18 cellular contexts compared by ENCODE assay signal in the genomic region with DNA sequence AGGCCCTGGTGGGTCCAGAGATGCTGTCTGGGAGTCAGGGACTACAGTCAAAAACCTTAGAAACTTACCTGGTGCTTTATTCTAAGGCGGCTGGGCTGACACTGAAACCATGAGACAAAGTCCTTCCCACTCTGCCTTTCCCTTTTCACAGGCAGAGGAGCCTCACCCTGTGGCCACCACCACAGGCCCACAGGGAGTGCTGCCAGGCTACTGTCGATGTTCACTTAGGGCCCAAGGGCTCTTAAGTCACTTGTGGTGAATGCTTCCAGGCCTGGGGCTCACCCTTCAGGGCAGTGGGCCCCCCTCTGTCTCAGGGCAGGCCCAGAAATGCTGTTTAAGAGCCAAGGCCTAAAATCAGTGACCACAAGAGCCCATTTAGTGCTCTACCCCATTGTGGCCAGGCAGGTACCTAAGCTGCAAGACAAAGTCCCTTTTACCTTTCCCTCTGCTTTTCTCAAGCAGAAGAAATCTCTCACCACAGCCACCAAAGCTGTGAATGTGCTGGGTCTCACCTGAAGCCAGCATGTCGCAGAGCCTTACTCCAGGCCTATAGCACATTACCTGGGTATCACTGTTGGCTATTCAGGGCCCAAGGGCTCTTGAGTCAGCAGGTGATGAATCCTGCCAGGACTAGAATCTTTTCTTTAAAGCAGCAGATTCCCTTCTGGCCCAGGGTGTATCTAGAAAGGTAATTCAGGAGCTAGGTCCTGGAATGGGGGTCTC. TPM values are rescaled to one million over a fixed set of nuclear protein-coding genes. Genes with fewer than 3 reads are reported as not detected.
DNase-seq lines count a peak whose midpoint lies in the region; ATAC-seq, FAIRE-seq and TF ChIP-seq lines count a peak whose summit lies in the region.
"Had no signal": no experiment of that assay in that cellular context is flagged by ENCODE, and none has a peak within 500 bp of the region (broad histone marks: within the 10 kb centered on the region; RNA-seq: fewer than 3 reads in every experiment).

No MANE protein-coding gene starts in this region.

- peak; percentile 38 to 78 for DNase-seq in NCI-H187 (lab: John Stamatoyannopoulos, UW)
- DNase-seq in NCI-H187 treated with DMSO at 0.1 percent for 48 hours (lab: John Stamatoyannopoulos, UW) = no peak
- peak; percentile 67 for DNase-seq in NCI-H510A treated with DMSO at 0.1 percent for 48 hours (lab: John Stamatoyannopoulos, UW)
- DNase-seq in myocyte (ENCODE audit: low read depth) = peak; percentile 10
- no peak for DNase-seq in D721Med (ENCODE audit: insufficient read length, low spot score)
- no peak for DNase-seq in activated naive CD4-positive, alpha-beta T cell (lab: John Stamatoyannopoulos, UW)
- DNase-seq: DMS 273 treated with DMSO at 0.1 percent for 48 hours, GM23248, NCI-H146, NCI-H2171, NCI-H526 had no signal

- no peak for ATAC-seq in GM21529 (IDR thresholded peaks at IDR 0.05; ENCODE audit: unreplicated experiment)

- H3K36me3 ChIP-seq in KOPT-K1 (ENCODE audit: insufficient read depth, low read length) = no peaks in the 10 kb centered on the region
- H3K36me3 ChIP-seq: BLaER1 treated with 17β-estradiol and CSF1 and Interleukin-3, amounts not matched to agents 10 nM and 100 nM; SJSA1 had no signal

- no peaks in the 10 kb centered on the region for H3K9me3 ChIP-seq in KOPT-K1 (ENCODE audit: insufficient read depth, low read length, poor library complexity, severe bottlenecking)
- H3K9me3 ChIP-seq: BLaER1 treated with 17β-estradiol and CSF1 and Interleukin-3, amounts not matched to agents 10 nM and 100 nM; SJSA1 had no signal

- H3K27ac ChIP-seq in KOPT-K1 (ENCODE audit: low read depth, low read length, poor library complexity, severe bottlenecking) = peak overlapping the region; percentile 24
- H3K27ac ChIP-seq: BLaER1 treated with 17β-estradiol and CSF1 and Interleukin-3, amounts not matched to agents 10 nM and 100 nM; GM23248; RWPE1; SJSA1 had no signal

- FAIRE-seq in D721Med (lab: Jason Lieb, UNC) = no peak
- FAIRE-seq: K562 had no signal

- TF ChIP-seq CTCF in D721Med (IDR thresholded peaks at IDR 0.05; ENCODE audit: insufficient read depth, missing control alignments) = no peak

RNA-seq across cellular contexts. Expression of a gene that starts 39.5 kb away (rescaled TPM):
- 0.21 TPM in 1 of 2 replicates, not detected in the other for total RNA-seq in myocyte
- 0.04 TPM for polyA plus RNA-seq in myocyte (2012)
- total RNA-seq: A172, GM23248, K562, SJSA1 had no signal
- polyA plus RNA-seq: GM23248, K562 had no signal

Comparison
In these comparisons a context has a peak if more than half of its experiments do, and no peak if none do; other contexts are left out.
1. DNase-seq: peak in NCI-H187 (2 of 2), NCI-H510A treated with DMSO at 0.1 percent for 48 hours (single experiment) and myocyte (single experiment); none in NCI-H187 treated with DMSO at 0.1 percent for 48 hours (single experiment), D721Med (single experiment) and activated naive CD4-positive, alpha-beta T cell (0 of 4).